In genomic region chr2:186304064-186304463, GRCh38 we compare ENCODE assay signal across 11 cellular contexts.
"Had no signal": no experiment of that assay in that cellular context is flagged by ENCODE, and none has a peak within 500 bp of the region (broad histone marks: within the 10 kb centered on the region; RNA-seq: fewer than 3 reads in every experiment).

No MANE protein-coding gene starts in this region.

- FAIRE-seq: H54, HTR-8/SVneo had no signal

- H2AFZ ChIP-seq: GM23248 had no signal

- H3K36me3 ChIP-seq: HAP-1 had no signal

- H3K4me3 Mint-ChIP-seq: HFFc6, IgD-negative memory B cell had no signal

- H3K9ac ChIP-seq: GM23248, KMS-11 had no signal

- H3K27me3 Mint-ChIP-seq: IgD-negative memory B cell had no signal

- H3K4me3 ChIP-seq: GM23248, HAP-1 had no signal

- H3K9me3 ChIP-seq: HAP-1 had no signal

- DNase-seq: GM23248, GOT3, HFFc6, Karpas-422, KBM-7 had no signal

- ATAC-seq: HCT116 had no signal

- H3K4me2 ChIP-seq: KMS-11 had no signal

- H3K27ac ChIP-seq: GM23248, KMS-11 had no signal

- H3K27ac Mint-ChIP-seq: HFFc6, IgD-negative memory B cell had no signal
